ENCODE assay signal across 12 cellular contexts in the genomic region with DNA sequence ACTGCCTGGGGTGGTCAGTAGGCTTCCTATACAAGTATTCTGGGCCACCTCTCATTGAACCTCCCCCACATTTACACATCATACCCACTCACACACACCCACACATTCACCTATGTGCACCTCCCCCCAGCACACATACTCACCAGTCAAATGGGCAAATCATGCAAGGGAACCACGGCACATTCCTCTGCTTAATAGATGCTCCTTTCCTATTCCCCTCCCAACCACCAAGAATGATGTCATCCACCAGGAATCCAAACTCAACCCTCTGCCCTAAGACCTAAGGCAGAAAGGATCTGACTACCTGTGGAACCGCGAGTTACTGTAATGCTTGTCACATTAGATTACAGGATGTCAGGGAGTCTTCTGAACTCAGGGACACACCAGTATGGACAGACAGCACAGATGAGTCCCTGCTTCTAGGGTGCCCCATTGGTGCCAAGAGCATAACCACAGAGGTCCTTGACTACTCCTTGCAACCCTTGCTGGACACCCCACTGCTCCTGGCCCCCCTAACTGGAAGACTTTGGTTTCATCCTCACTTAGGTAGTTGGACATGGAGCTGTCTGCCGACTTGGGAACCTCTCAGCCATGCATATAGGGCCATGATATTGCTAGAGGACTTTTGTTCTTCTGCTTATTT. TPM values are rescaled to one million over a fixed set of nuclear protein-coding genes. Genes with fewer than 3 reads are reported as not detected.
DNase-seq lines count a peak whose midpoint lies in the region; ATAC-seq lines count a peak whose summit lies in the region.
"Had no signal": no experiment of that assay in that cellular context is flagged by ENCODE, and none has a peak within 500 bp of the region (broad histone marks: within the 10 kb centered on the region; RNA-seq: fewer than 3 reads in every experiment).

No MANE protein-coding gene starts in this region.

- no peak overlapping the region for H3K4me2 ChIP-seq in GM23248 (ENCODE audit: unreplicated experiment)

- H3K27me3 ChIP-seq in GM23248 (replicated peaks; ENCODE audit: insufficient read depth) = no peaks in the 10 kb centered on the region

- H4K20me1 ChIP-seq in GM23248 (ENCODE audit: insufficient read depth) = no peaks in the 10 kb centered on the region

- H3K4me1 ChIP-seq in GM23248 (ENCODE audit: insufficient read depth) = peaks cover 17% of the 10 kb centered on the region

- no peaks in the 10 kb centered on the region for H3K9me2 ChIP-seq in GM23248 (ENCODE audit: insufficient read depth)

- H2AFZ ChIP-seq in GM23248 = no peak overlapping the region

- in situ Hi-C loops in GM23248 (cut with MboI) = no loop called here

- ATAC-seq in HG02970 (IDR thresholded peaks at IDR 0.05; ENCODE audit: low FRiP score, unreplicated experiment) (no peak), GM21515 (IDR thresholded peaks at IDR 0.05; ENCODE audit: unreplicated experiment) (no peak), left colon (no peak)
- ATAC-seq: sciatic nerve had no signal

- intact Hi-C loops in left colon (cut with DNase I, micrococcal nuclease) = no loop called here

- no peaks in the 10 kb centered on the region for H3K9me3 ChIP-seq in GM23248 (ENCODE audit: low read depth)

- H3K9ac ChIP-seq in GM23248 = no peak overlapping the region

- H3K4me3 ChIP-seq in GM23248 = no peak overlapping the region

- H3K27ac ChIP-seq in GM23248 (no peak overlapping the region), epithelial cell of prostate (peak overlapping the region; percentile 93)

- H3F3A ChIP-seq in GM23248 (ENCODE audit: insufficient read depth) = no peaks in the 10 kb centered on the region

- H3K36me3 ChIP-seq in GM23248 (ENCODE audit: low read depth) = no peaks in the 10 kb centered on the region

- 66 to 71% methylated on average over 4 of the region's 4 CpGs for WGBS in GM23248 (ENCODE audit: low coverage in 1 of 2, low lambda C conversion rate in 2 of 2, missing lambda C conversion rate in 2 of 2), 2 experiments

- DNase-seq in GM23248 = peak; percentile 61
- DNase-seq in RPMI7951 (ENCODE audit: low read depth) = peak; percentile 89
- peak; percentile 91 for DNase-seq in epithelial cell of prostate (ENCODE audit: low read depth, low spot score)
- peak; percentile 81 for DNase-seq in non-pigmented ciliary epithelial cell (ENCODE audit: low read depth)
- DNase-seq in activated naive CD4-positive, alpha-beta T cell treated with anti-CD3 and anti-CD28 coated beads, Interleukin-2, amount 50 U/mL, for 16 hours = no peak
- no peak for DNase-seq in left colon
- DNase-seq: COR-L47, NCI-H69, T-helper 1 cell had no signal

- no peaks in the 10 kb centered on the region for H3K79me2 ChIP-seq in GM23248 (ENCODE audit: insufficient read depth)

RNA-seq across cellular contexts. Expression of gene CAB39, which starts 21.5 kb away (rescaled TPM):
- total RNA-seq in GM23248 (2014; rRNA removed; shearing (Covaris generic)) = 49.1 and 52.1 TPM in 2 replicates
- 22.7 and 23.1 TPM in 2 replicates for polyA plus RNA-seq in GM23248 (2016; fragmentation: Nextera tagmentation; extraction: Ambion mirVana)
- 87.8 and 101 TPM in 2 replicates for total RNA-seq in RPMI7951 (2014; rRNA removed; shearing (Covaris generic))
- total RNA-seq in left colon = 100 to 1,000 TPM; 116 to 143 TPM

Comparison
In these comparisons a context has a peak if more than half of its experiments do, and no peak if none do; other contexts are left out.
1. DNase-seq: peak in GM23248 (single experiment), RPMI7951 (single experiment), epithelial cell of prostate (single experiment) and non-pigmented ciliary epithelial cell (single experiment); none in activated naive CD4-positive, alpha-beta T cell treated with anti-CD3 and anti-CD28 coated beads, Interleukin-2, amount 50 U/mL, for 16 hours (single experiment) and left colon (0 of 2).